ENCODE assay signal across 8 cellular contexts in genomic region chr11:78188012-78188808, GRCh38. TPM values are rescaled to one million over a fixed set of nuclear protein-coding genes. Genes with fewer than 3 reads are reported as not detected.
A peak's percentile ranks its signal among the peaks of the same experiment; 100 is the strongest.
DNase-seq lines count a peak whose midpoint lies in the region; ATAC-seq and TF ChIP-seq lines count a peak whose summit lies in the region.

KCTD21 (minus strand) TSS chr11:78188626; CDS start chr11:78174554, 14,072 bp downstream.

- TF ChIP-seq CTCF in right atrium auricular region (IDR thresholded peaks at IDR 0.05) (no peak), psoas muscle (IDR thresholded peaks at IDR 0.05) (no peak)

- DNase-seq in NCI-H187 treated with DMSO at 0.1 percent for 48 hours (lab: John Stamatoyannopoulos, UW) (peak; percentile 78), T-helper 2 cell (peak; percentile 76 to 96 (median 85)), anterior cingulate cortex (lab: John Stamatoyannopoulos, UW) (peak; percentile 64 to 98 (median 94)), right atrium auricular region (ENCODE audit: low spot score) (peak; percentile 97), psoas muscle (peak; percentile 97 to 99)

- intact Hi-C loops in psoas muscle (cut with DNase I), result loop anchor here (5.0 kb wide), 4 partner anchors 46 to 126 kb away; partner anchors contain the start of genes ALG8 (in 1 of the 2), NDUFC2 (in 1 of the 2) and THRSP (in 1 of the 2)

- peak; percentile 64 for TF ChIP-seq POLR2A in GM18505 (IDR thresholded peaks at IDR 0.05; ENCODE audit: borderline replicate concordance, extremely low read depth, insufficient read depth, insufficient read length)

- ATAC-seq in GM18505 (IDR thresholded peaks at IDR 0.05; ENCODE audit: unreplicated experiment) (peak; percentile 95), HG02970 (IDR thresholded peaks at IDR 0.05; ENCODE audit: low FRiP score, unreplicated experiment) (peak; percentile 95), psoas muscle (peak; percentile 95 to 98 (median 96))

- H3K4me1 ChIP-seq in right atrium auricular region (peaks cover 0 to 52% of the 10 kb centered on the region in 2 donors), psoas muscle (peaks cover 41% of the 10 kb centered on the region), urinary bladder (ENCODE audit: insufficient read depth) (peaks cover 2% of the 10 kb centered on the region)

- H3K9me3 ChIP-seq in right atrium auricular region, result no peaks in the 10 kb centered on the region
- no peaks in the 10 kb centered on the region for H3K9me3 ChIP-seq in psoas muscle

- peak within 1 kb of the TSS; percentile 89 to 91 for H3K4me3 ChIP-seq in right atrium auricular region
- H3K4me3 ChIP-seq in psoas muscle, result peak within 1 kb of the TSS; percentile 98
- peak within 1 kb of the TSS; percentile 84 for H3K4me3 ChIP-seq in urinary bladder (ENCODE audit: low read depth, low read length)

- peak within 1 kb of the TSS; percentile 89 to 91 for H3K27ac ChIP-seq in right atrium auricular region
- peak within 1 kb of the TSS; percentile 79 for H3K27ac ChIP-seq in psoas muscle
- H3K27ac ChIP-seq in urinary bladder (ENCODE audit: low read depth), result peak within 1 kb of the TSS; percentile 53

- H3K27me3 ChIP-seq in right atrium auricular region, result no peaks in the 10 kb centered on the region
- H3K27me3 ChIP-seq in psoas muscle (ENCODE audit: insufficient read depth in 3 of 3, low read length in 2 of 3), result no peaks in the 10 kb centered on the region

- H3K36me3 ChIP-seq in right atrium auricular region (no peaks in the 10 kb centered on the region), psoas muscle (ENCODE audit: insufficient read depth in 1 of 2, low read depth in 1 of 2) (peaks cover 0 to 6% of the 10 kb centered on the region in 2 donors), urinary bladder (ENCODE audit: insufficient read depth) (no peaks in the 10 kb centered on the region)

- WGBS in psoas muscle, 3 donors, result 0 to 1% (median 1%) methylated on average over 49 to 58 of the region's 58 CpGs
- under 1% methylated on average over 58 of the region's 58 CpGs for WGBS in urinary bladder

RNA-seq across cellular contexts. Expression of gene KCTD21, which starts in this region (rescaled TPM):
- total RNA-seq in right atrium auricular region (10 to 100 TPM in 1 of 2 donors, 1 to 10 TPM in 1; 9.8 to 12.9 TPM), psoas muscle (1 to 10 TPM; 4.7 to 7.0 (median 5.8) TPM), urinary bladder (6.2 TPM)
- polyA plus RNA-seq in psoas muscle (10 to 100 TPM in 1 of 3 donors, 1 to 10 TPM in 2; 4.8 to 10.3 (median 5.0) TPM), urinary bladder (6.7 TPM)

Comparison
In these comparisons a context has a peak if more than half of its experiments do, and no peak if none do; other contexts are left out.
1. Peak in every context shown above with its lines: DNase-seq, ATAC-seq, H3K4me3 ChIP-seq and H3K27ac ChIP-seq.